9 cellular contexts compared by ENCODE assay signal in genomic region chr10:79223346-79224048, GRCh38.
A peak's percentile ranks its signal among the peaks of the same experiment; 100 is the strongest.
DNase-seq lines count a peak whose midpoint lies in the region; ATAC-seq and TF ChIP-seq lines count a peak whose summit lies in the region.
"Had no signal": no experiment of that assay in that cellular context is flagged by ENCODE, and none has a peak within 500 bp of the region (broad histone marks: within the 10 kb centered on the region; RNA-seq: fewer than 3 reads in every experiment).

No MANE protein-coding gene starts in this region.

- peak; percentile 17 to 46 (median 26) for ATAC-seq in right lobe of liver

- no peak for DNase-seq in esophagus muscularis mucosa (ENCODE audit: extremely low spot score)
- DNase-seq in right lobe of liver = no peak
- DNase-seq in effector CD8-positive, alpha-beta T cell (lab: John Stamatoyannopoulos, UW) = no peak
- no peak for DNase-seq in activated gamma-delta T cell (lab: John Stamatoyannopoulos, UW)
- DNase-seq in COR-L47 (lab: John Stamatoyannopoulos, UW) = no peak
- no peak for DNase-seq in NCI-H1930 (lab: John Stamatoyannopoulos, UW)
- DNase-seq: Caco-2 had no signal

- intact Hi-C loops in esophagus muscularis mucosa (cut with DNase I) = no loop called here
- intact Hi-C loops in right lobe of liver (cut with DNase I) = no loop called here

- TF ChIP-seq CTCF in esophagus muscularis mucosa (IDR thresholded peaks at IDR 0.05) (no peak), right lobe of liver (IDR thresholded peaks at IDR 0.05) (no peak)

- H3K27ac ChIP-seq in HUES6 (ENCODE audit: low read depth, low read length) (peak overlapping the region; percentile 56), esophagus muscularis mucosa (replicated peaks in 1 of 4) (peak overlapping the region; percentile 85 to 88 (median 86)), right lobe of liver (peak overlapping the region; percentile 18 to 33 (median 20)), skin epidermis (peak overlapping the region in 12 of 21 experiments; percentile 1 to 74 (median 36))

- H3K9me3 ChIP-seq in HUES6 (ENCODE audit: control insufficient read depth, insufficient read depth, low read depth, low read length) (no peaks in the 10 kb centered on the region), esophagus muscularis mucosa (no peaks in the 10 kb centered on the region), right lobe of liver (no peaks in the 10 kb centered on the region)
- H3K9me3 ChIP-seq: Caco-2 had no signal

- peak overlapping the region; percentile 36 for H3K9ac ChIP-seq in HUES6 (ENCODE audit: low read length)

- H3K36me3 ChIP-seq in HUES6 (ENCODE audit: control insufficient read depth, insufficient read depth, low read length) (no peaks in the 10 kb centered on the region; the same call in 1 of the 2 replicates), esophagus muscularis mucosa (peaks cover 0 to 37% (median 27%) of the 10 kb centered on the region in 4 donors), right lobe of liver (peaks cover 0 to 5% (median 3%) of the 10 kb centered on the region in 4 donors)

- peak; percentile 83 for TF ChIP-seq EP300 in esophagus muscularis mucosa (IDR thresholded peaks at IDR 0.05)

- H3K4me3 ChIP-seq in HUES6 (ENCODE audit: low read depth, low read length) (peak overlapping the region; percentile 10; the same call in 1 of the 2 replicates), esophagus muscularis mucosa (peak overlapping the region in 2 of 4 donors; percentile 13 to 17), right lobe of liver (no peak overlapping the region), skin epidermis (no peak overlapping the region)

- H3K4me1 ChIP-seq in HUES6 (ENCODE audit: control insufficient read depth, insufficient read depth, low read length) (peaks cover 53% of the 10 kb centered on the region), esophagus muscularis mucosa (peaks cover 66 to 90% (median 76%) of the 10 kb centered on the region in 4 donors), right lobe of liver (peaks cover 0 to 5% (median 0%) of the 10 kb centered on the region in 4 donors)
- H3K4me1 ChIP-seq: Caco-2 had no signal

- no peak for TF ChIP-seq POLR2A in esophagus muscularis mucosa (IDR thresholded peaks at IDR 0.05; ENCODE audit: low read depth)
- no peak for TF ChIP-seq POLR2A in right lobe of liver (IDR thresholded peaks at IDR 0.05)

- WGBS in esophagus muscularis mucosa = 18% methylated on average over 3 of the region's 13 CpGs
- WGBS in right lobe of liver (ENCODE audit: insufficient coverage, low coverage, low lambda C conversion rate, missing lambda C conversion rate) = 66% methylated on average over 9 of the region's 13 CpGs

- H3K27me3 ChIP-seq in HUES6 (ENCODE audit: control insufficient read depth, insufficient read depth, low read length) (no peaks in the 10 kb centered on the region), esophagus muscularis mucosa (no peaks in the 10 kb centered on the region), right lobe of liver (no peaks in the 10 kb centered on the region)

Comparison
In these comparisons a context has a peak if more than half of its experiments do, and no peak if none do; other contexts are left out.
1. H3K27ac ChIP-seq: peak in every context shown above with its lines; median percentile 86 in esophagus muscularis mucosa; 56 in HUES6; 36 in skin epidermis; 20 in right lobe of liver.